22 cellular contexts compared by ENCODE assay signal in the genomic region with DNA sequence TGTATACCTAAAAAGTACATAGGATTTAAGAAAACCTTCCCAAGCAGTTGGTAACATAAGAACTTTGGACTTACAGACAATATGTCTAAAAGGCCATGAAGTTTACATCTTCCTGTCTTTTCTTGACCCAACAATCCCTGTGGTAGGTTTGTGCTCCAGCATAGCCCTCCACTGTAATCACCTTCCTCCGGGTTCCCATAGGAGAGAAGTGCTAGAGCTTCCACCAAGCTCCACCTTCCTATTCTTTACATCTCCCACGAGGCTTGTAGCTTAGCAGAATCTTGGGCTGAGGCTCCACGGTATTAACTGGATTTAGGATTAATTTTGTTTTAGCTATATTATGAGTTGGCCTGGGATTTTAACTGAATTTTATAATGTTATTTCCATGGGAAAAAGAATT.
"Had no signal": no experiment of that assay in that cellular context is flagged by ENCODE, and none has a peak within 500 bp of the region (broad histone marks: within the 10 kb centered on the region; RNA-seq: fewer than 3 reads in every experiment).

No MANE protein-coding gene starts in this region.

- H3K27ac ChIP-seq: dorsolateral prefrontal cortex, gastrocnemius medialis, parathyroid adenoma, testis, vagina had no signal

- H3K36me3 ChIP-seq: gastrocnemius medialis, vagina had no signal

- H3K9ac ChIP-seq: parathyroid adenoma had no signal

- H2AFZ ChIP-seq: parathyroid adenoma had no signal

- H3K4me3 ChIP-seq: dorsolateral prefrontal cortex, gastrocnemius medialis, mucosa of descending colon, testis, vagina had no signal

- H3K79me2 ChIP-seq: parathyroid adenoma had no signal

- H3K4me3 Mint-ChIP-seq: activated CD4-positive, alpha-beta memory T cell treated with anti-CD3 and anti-CD28 coated beads for 36 hours; activated naive CD8-positive, alpha-beta T cell treated with anti-CD3 and anti-CD28 coated beads for 36 hours; effector memory CD8-positive, alpha-beta T cell; memory B cell; nephron progenitor cell; type B pancreatic cell had no signal

- H3K27me3 Mint-ChIP-seq: activated naive CD8-positive, alpha-beta T cell treated with anti-CD3 and anti-CD28 coated beads for 36 hours; memory B cell; type B pancreatic cell had no signal

- H3K36me3 Mint-ChIP-seq: activated CD4-positive, alpha-beta memory T cell treated with anti-CD3 and anti-CD28 coated beads for 36 hours; activated naive CD8-positive, alpha-beta T cell treated with anti-CD3 and anti-CD28 coated beads for 36 hours; memory B cell; type B pancreatic cell had no signal

- H3K4me1 Mint-ChIP-seq: memory B cell had no signal

- ATAC-seq: effector memory CD8-positive, alpha-beta T cell; esophagus mucosa; gastrocnemius medialis; mucosa of descending colon had no signal

- H3K4me1 ChIP-seq: gastrocnemius medialis, parathyroid adenoma, testis, vagina had no signal

- DNase-seq: activated CD4-positive, alpha-beta memory T cell treated with anti-CD3 and anti-CD28 coated beads for 36 hours; activated CD4-positive, alpha-beta T cell treated with anti-CD3 and anti-CD28 coated beads for 48 hours; activated naive CD4-positive, alpha-beta T cell treated with Interleukin-2 at 50 U/mL for 16 hours; activated naive CD8-positive, alpha-beta T cell treated with anti-CD3 and anti-CD28 coated beads for 36 hours; activated T-cell treated with anti-CD3 and anti-CD28 coated beads, Interleukin-2, amount 50 U/mL, for 48 hours; central memory CD4-positive, alpha-beta T cell; dorsolateral prefrontal cortex; effector memory CD8-positive, alpha-beta T cell; gastrocnemius medialis; hypothalamus; mucosa of descending colon; nephron progenitor cell; nucleus accumbens; stimulated activated CD4-positive, alpha-beta T cell treated with anti-CD3 and anti-CD28 coated beads, Interleukin-4, amount 100 ng/mL, for 1 hour; stimulated activated naive CD4-positive, alpha-beta T cell; T-helper 9 cell; testis had no signal

- H3K27ac Mint-ChIP-seq: activated CD4-positive, alpha-beta memory T cell treated with anti-CD3 and anti-CD28 coated beads for 36 hours; activated naive CD8-positive, alpha-beta T cell treated with anti-CD3 and anti-CD28 coated beads for 36 hours; effector memory CD8-positive, alpha-beta T cell; memory B cell; nephron progenitor cell had no signal

- H3K9me3 ChIP-seq: gastrocnemius medialis, mucosa of descending colon, testis, vagina had no signal

- H3K27me3 ChIP-seq: gastrocnemius medialis, testis, vagina had no signal

- H3K9me3 Mint-ChIP-seq: activated CD4-positive, alpha-beta memory T cell treated with anti-CD3 and anti-CD28 coated beads for 36 hours; activated naive CD8-positive, alpha-beta T cell treated with anti-CD3 and anti-CD28 coated beads for 36 hours; effector memory CD8-positive, alpha-beta T cell; memory B cell; nephron progenitor cell had no signal
